26 cellular contexts compared by ENCODE assay signal in the genomic region with DNA sequence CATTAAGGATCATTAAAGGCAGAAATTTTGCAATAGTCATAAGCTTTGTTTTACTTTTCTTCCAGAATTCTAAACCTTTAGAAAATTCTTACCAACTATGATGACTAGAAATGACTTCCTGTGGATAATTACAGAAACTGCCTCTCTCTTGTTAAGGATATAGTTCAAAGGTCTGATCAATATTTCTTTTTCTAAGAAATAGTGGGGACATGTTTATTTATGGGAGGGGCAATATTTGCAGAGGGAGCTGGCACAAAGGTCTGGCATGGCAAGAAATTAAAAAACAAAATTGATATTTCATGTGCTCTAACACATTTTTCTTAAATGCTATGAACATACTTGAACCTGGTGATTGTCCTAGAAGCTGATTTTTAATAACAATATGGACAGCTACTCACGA.
"Had no signal": no experiment of that assay in that cellular context is flagged by ENCODE, and none has a peak within 500 bp of the region (broad histone marks: within the 10 kb centered on the region; RNA-seq: fewer than 3 reads in every experiment).

No MANE protein-coding gene starts in this region.

- ATAC-seq: natural killer cell treated with Interleukin-12 subunit alpha and Interleukin-12 subunit beta and Interleukin-15 and Interleukin-18, amount 100 ng/mL, for 72 hours; psoas muscle; right cardiac atrium; stimulated activated effector memory CD8-positive, alpha-beta T cell treated with anti-CD3 and anti-CD28 coated beads, Interleukin-12 subunit alpha, Interleukin-12 subunit beta, amount 100 ng/mL, for 72 hours; stimulated activated naive B cell treated with anti-CD40 and anti-IgM and Interleukin-4, amounts not matched to agents 10 μg/mL and 1 μg/mL and 100 μg/mL, for 72 hours had no signal

- H3K79me2 ChIP-seq: parathyroid adenoma had no signal

- DNase-seq: nephron progenitor cell; occipital lobe; ovary; posterior cingulate gyrus; psoas muscle; right cardiac atrium; right lobe of liver; sigmoid colon; small intestine; stimulated activated CD4-positive, alpha-beta T cell treated with anti-CD3 and anti-CD28 coated beads, Interleukin-15, amount 100 ng/mL, for 24 hours; stimulated activated CD4-positive, alpha-beta T cell treated with anti-CD3 and anti-CD28 coated beads, Interleukin-2, amount 100 ng/mL, for 24 hours; stimulated activated CD4-positive, alpha-beta T cell treated with anti-CD3 and anti-CD28 coated beads, Interleukin-2, amount 100 ng/mL, for 48 hours; stimulated activated CD4-positive, alpha-beta T cell treated with anti-CD3 and anti-CD28 coated beads, Interleukin-4, amount 100 ng/mL, for 24 hours; stimulated activated naive B cell treated with anti-CD40 and anti-IgM and Interleukin-4, amounts not matched to agents 10 μg/mL and 1 μg/mL and 100 μg/mL, for 72 hours; stimulated activated naive CD4-positive, alpha-beta T cell treated with Interleukin-2 at 50 U/mL for 16 hours; stomach; thyroid gland; trophoblast cell; upper lobe of left lung had no signal

- H3K4me1 ChIP-seq: parathyroid adenoma, psoas muscle, sigmoid colon, stomach, thyroid gland, tibial nerve, upper lobe of left lung, vagina had no signal

- H2AFZ ChIP-seq: parathyroid adenoma had no signal

- H3K9ac ChIP-seq: parathyroid adenoma had no signal

- FAIRE-seq: urothelium cell line had no signal

- H3K27ac ChIP-seq: ovary, parathyroid adenoma, psoas muscle, right lobe of liver, sigmoid colon, stomach, thoracic aorta, thyroid gland, tibial nerve, upper lobe of left lung, vagina had no signal

- H3K9me3 ChIP-seq: ovary, psoas muscle, right lobe of liver, stomach, thoracic aorta, thyroid gland, tibial nerve, upper lobe of left lung, vagina had no signal

- H3K36me3 ChIP-seq: ovary, right lobe of liver, sigmoid colon, stomach, thoracic aorta, thyroid gland, tibial nerve, upper lobe of left lung, vagina had no signal

- H3K4me3 ChIP-seq: ovary, psoas muscle, right lobe of liver, sigmoid colon, stomach, thoracic aorta, thyroid gland, tibial nerve, upper lobe of left lung, vagina had no signal

- H3K27me3 ChIP-seq: ovary, right lobe of liver, sigmoid colon, stomach, thyroid gland, tibial nerve, upper lobe of left lung, vagina had no signal
